ENCODE assay signal across 14 cellular contexts in genomic region chr17:38920374-38921291, GRCh38. TPM values are rescaled to one million over a fixed set of nuclear protein-coding genes. Genes with fewer than 3 reads are reported as not detected.
DNase-seq lines count a peak whose midpoint lies in the region; ATAC-seq, FAIRE-seq and TF ChIP-seq lines count a peak whose summit lies in the region.
"Had no signal": no experiment of that assay in that cellular context is flagged by ENCODE, and none has a peak within 500 bp of the region (broad histone marks: within the 10 kb centered on the region; RNA-seq: fewer than 3 reads in every experiment).

No MANE protein-coding gene starts in this region.

- in situ Hi-C loops in HepG2 (cut with HindIII; ENCODE audit: extremely low pct_ligation_motif_present, low pct_unique_long_range_greater_than_20kb): no loop called here

- POLR2A ChIA-PET in HepG2 (lab: Yijun Ruan, JAX): no interaction called here

- 85% methylated on average over 9 of the region's 9 CpGs for WGBS in HepG2 (ENCODE audit: low lambda C conversion rate)
- WGBS in right lobe of liver (ENCODE audit: insufficient coverage, low coverage, low lambda C conversion rate, missing lambda C conversion rate): 60% methylated on average over 3 of the region's 9 CpGs
- 91 to 94% methylated on average over 8 to 9 of the region's 9 CpGs for WGBS in endodermal cell (ENCODE audit: insufficient coverage in 1 of 2, insufficient read length in 1 of 2), 2 experiments

- ATAC-seq in HepG2: no peak
- ATAC-seq in right lobe of liver: no peak
- ATAC-seq in HG03139 (IDR thresholded peaks at IDR 0.05; ENCODE audit: unreplicated experiment): no peak
- no peak for ATAC-seq in GM18867 (IDR thresholded peaks at IDR 0.05; ENCODE audit: unreplicated experiment)

- H3K27me3 ChIP-seq in HepG2 (ENCODE audit: control insufficient read depth in 1 of 2, insufficient read depth in 2 of 2, low read length in 2 of 2): no peaks in the 10 kb centered on the region
- no peaks in the 10 kb centered on the region for H3K27me3 ChIP-seq in right lobe of liver
- no peaks in the 10 kb centered on the region for H3K27me3 ChIP-seq in endodermal cell (ENCODE audit: control insufficient read depth, insufficient read depth, low read length, poor library complexity, severe bottlenecking)
- no peaks in the 10 kb centered on the region for H3K27me3 ChIP-seq in neural progenitor cell
- H3K27me3 ChIP-seq: BE2C had no signal

- no peak for TF ChIP-seq RAD21 in HepG2 (CRISPR knock-in tag; IDR thresholded peaks at IDR 0.05)

- peaks cover 34% of the 10 kb centered on the region for H3F3A ChIP-seq in neural progenitor cell (ENCODE audit: low read depth)

- H3K9me3 ChIP-seq in HepG2 (ENCODE audit: low read length): no peaks in the 10 kb centered on the region
- H3K9me3 ChIP-seq in right lobe of liver: no peaks in the 10 kb centered on the region
- no peaks in the 10 kb centered on the region for H3K9me3 ChIP-seq in endodermal cell (ENCODE audit: control insufficient read depth, low read length)
- H3K9me3 ChIP-seq in neural progenitor cell (ENCODE audit: low read depth): no peaks in the 10 kb centered on the region
- H3K9me3 ChIP-seq: BE2C had no signal

- TF ChIP-seq CTCF in HepG2 (CRISPR knock-in tag; IDR thresholded peaks at IDR 0.05): no peak
- no peak for TF ChIP-seq CTCF in right lobe of liver (IDR thresholded peaks at IDR 0.05)
- no peak for TF ChIP-seq CTCF in endodermal cell (conservative IDR thresholded peaks at IDR 0.05)
- no peak for TF ChIP-seq CTCF in neural progenitor cell (IDR thresholded peaks at IDR 0.05)

- H3K27ac ChIP-seq in HepG2 (ENCODE audit: extremely low read length, insufficient read depth, low read length) (no peak overlapping the region), right lobe of liver (no peak overlapping the region), endodermal cell (ENCODE audit: low read depth, low read length) (no peak overlapping the region), neural progenitor cell (no peak overlapping the region)
- H3K27ac ChIP-seq: WERI-Rb-1 had no signal

- no peak for TF ChIP-seq POLR2A in HepG2 (IDR thresholded peaks at IDR 0.05; ENCODE audit: insufficient read depth in 1 of 2, low read depth in 2 of 2, low read length in 2 of 2)
- TF ChIP-seq POLR2A in right lobe of liver (IDR thresholded peaks at IDR 0.05): no peak

- H3K9me3 Mint-ChIP-seq in endodermal cell (no peaks in the 10 kb centered on the region), neural progenitor cell (no peaks in the 10 kb centered on the region)

- H3K36me3 ChIP-seq in HepG2 (replicated peaks in 1 of 2; ENCODE audit: control insufficient read depth in 1 of 2, insufficient read depth in 2 of 2, low read length in 2 of 2) (peaks cover 21 to 40% of the 10 kb centered on the region in 2 experiments), right lobe of liver (peaks cover 12 to 37% (median 21%) of the 10 kb centered on the region in 4 donors), endodermal cell (ENCODE audit: control insufficient read depth, insufficient read depth, low read length) (peaks cover 50% of the 10 kb centered on the region), neural progenitor cell (no peaks in the 10 kb centered on the region)

- no peak overlapping the region for H3K4me3 ChIP-seq in HepG2 (replicated peaks in 1 of 3; ENCODE audit: insufficient read depth in 1 of 3, low read depth in 2 of 3, low read length in 3 of 3)
- no peak overlapping the region for H3K4me3 ChIP-seq in right lobe of liver
- no peak overlapping the region for H3K4me3 ChIP-seq in endodermal cell (ENCODE audit: low read length)
- no peak overlapping the region for H3K4me3 ChIP-seq in neural progenitor cell

- no peak for FAIRE-seq in HepG2 (lab: Jason Lieb, UNC)

- intact Hi-C loops in HepG2 (cut with micrococcal nuclease; ENCODE audit: unreplicated experiment) (no loop called here), right lobe of liver (cut with DNase I) (no loop called here)

- no peak overlapping the region for H3K4me2 ChIP-seq in HepG2 (ENCODE audit: low read depth, low read length)
- no peak overlapping the region for H3K4me2 ChIP-seq in neural progenitor cell

- H3K4me3 Mint-ChIP-seq in endodermal cell: no peak overlapping the region
- H3K4me3 Mint-ChIP-seq in neural progenitor cell: no peak overlapping the region

- TF ChIP-seq EP300 in HepG2 (IDR thresholded peaks at IDR 0.05; ENCODE audit: low read depth in 2 of 2, low read length in 2 of 2): no peak
- TF ChIP-seq EP300 in HepG2 (CRISPR knock-in tag; IDR thresholded peaks at IDR 0.05; ENCODE audit: borderline replicate concordance): no peak

- H3K4me1 Mint-ChIP-seq in endodermal cell (peaks cover 14% of the 10 kb centered on the region), neural progenitor cell (peaks cover 38% of the 10 kb centered on the region)

- CTCF ChIA-PET in HepG2 (lab: Yijun Ruan, JAX; ENCODE audit: low intra/inter-chr PET ratio, low total read pairs): no interaction called here

- H3K27me3 Mint-ChIP-seq in endodermal cell (ENCODE audit: insufficient read depth) (no peaks in the 10 kb centered on the region), neural progenitor cell (ENCODE audit: insufficient read depth, low read depth) (peaks cover 8% of the 10 kb centered on the region)

- H3K27ac Mint-ChIP-seq in endodermal cell (peak overlapping the region; percentile 58), neural progenitor cell (peak overlapping the region; percentile 60)

- H2AFZ ChIP-seq in HepG2 (ENCODE audit: low read length) (no peak overlapping the region), neural progenitor cell (replicated peaks) (no peak overlapping the region)

- no peaks in the 10 kb centered on the region for H3K79me2 ChIP-seq in HepG2 (ENCODE audit: insufficient read depth, low read length)
- no peaks in the 10 kb centered on the region for H3K79me2 ChIP-seq in neural progenitor cell (ENCODE audit: low read depth)

- no peaks in the 10 kb centered on the region; the same call in 1 of the 2 replicates for H4K20me1 ChIP-seq in HepG2 (ENCODE audit: insufficient read depth, low read length)
- no peaks in the 10 kb centered on the region for H4K20me1 ChIP-seq in neural progenitor cell (ENCODE audit: low read depth)

- H3K36me3 Mint-ChIP-seq in endodermal cell (ENCODE audit: low read depth) (peaks cover 45% of the 10 kb centered on the region), neural progenitor cell (peaks cover 20% of the 10 kb centered on the region)

- DNase-seq in HepG2 (ENCODE audit: low spot score) (no peak), right lobe of liver (no peak), endodermal cell (peak; percentile 38), neural progenitor cell (ENCODE audit: low spot score) (no peak), SHP77 (lab: John Stamatoyannopoulos, UW) (no peak), cortex of kidney (lab: John Stamatoyannopoulos, UW) (no peak)
- DNase-seq: amygdala, BE2C, NCI-H1436, WERI-Rb-1 had no signal

- H3K4me1 ChIP-seq in HepG2 (ENCODE audit: insufficient read depth, low read length) (peaks cover 30% of the 10 kb centered on the region), right lobe of liver (peaks cover 0 to 40% (median 7%) of the 10 kb centered on the region in 4 donors), endodermal cell (ENCODE audit: control insufficient read depth, insufficient read depth, low read length) (peaks cover 4% of the 10 kb centered on the region), neural progenitor cell (peaks cover 24% of the 10 kb centered on the region)

- no peak overlapping the region for H3K9ac ChIP-seq in HepG2 (ENCODE audit: insufficient read depth, low read depth, low read length)
- no peak overlapping the region for H3K9ac ChIP-seq in endodermal cell (ENCODE audit: extremely low read depth, low read length, poor library complexity, severe bottlenecking)
- no peak overlapping the region for H3K9ac ChIP-seq in neural progenitor cell

- no TSS peak for BruUV-seq in HepG2 (replicated peaks; lab: Mats Ljungman, UMichigan)

RNA-seq across cellular contexts. Expression of gene FBXO47, which starts 46.6 kb away (rescaled TPM):
- not detected in 2 replicates for total RNA-seq in HepG2 (2016; rRNA removed; fragmentation: Illumina TruSeq; extraction: Trizol)
- not detected in 2 replicates for total RNA-seq in HepG2 (2016; cell fraction: cytosol; rRNA removed; fragmentation: Illumina TruSeq; extraction: Trizol; ENCODE audit: low read depth)
- not detected in 2 replicates for total RNA-seq in HepG2 (2016; cell fraction: insoluble cytoplasmic fraction; rRNA removed; fragmentation: Illumina TruSeq; extraction: Trizol)
- not detected in 2 replicates for total RNA-seq in HepG2 (2016; cell fraction: membrane; rRNA removed; fragmentation: Illumina TruSeq; extraction: Trizol)
- total RNA-seq in HepG2 (2016; cell fraction: nucleus; rRNA removed; fragmentation: Illumina TruSeq; extraction: Trizol): not detected in 2 replicates
- not detected in 2 replicates for polyA plus RNA-seq in HepG2 (2011; rRNA removed)
- not detected in 2 replicates for polyA plus RNA-seq in HepG2 (2011; cell fraction: cytosol; rRNA removed)
- polyA plus RNA-seq in HepG2 (2011; cell fraction: nucleus; rRNA removed): not detected in 2 replicates
- not detected in 2 replicates for polyA plus RNA-seq in HepG2 (2012)
- not detected in 2 replicates for polyA plus RNA-seq in HepG2 (2016; cell fraction: cytosol; fragmentation: Illumina TruSeq; extraction: Trizol; ENCODE audit: low read depth)
- not detected in 2 replicates for polyA plus RNA-seq in HepG2 (2016; cell fraction: insoluble cytoplasmic fraction; fragmentation: Illumina TruSeq; extraction: Trizol; ENCODE audit: low read depth)
- polyA plus RNA-seq in HepG2 (2016; cell fraction: membrane; fragmentation: Illumina TruSeq; extraction: Trizol; ENCODE audit: low read depth): not detected in 2 replicates
- not detected in 2 replicates for polyA plus RNA-seq in HepG2 (2016; cell fraction: nucleus; fragmentation: Illumina TruSeq; extraction: Trizol; ENCODE audit: insufficient read depth, low read depth)
- polyA minus RNA-seq in HepG2 (2011; rRNA and poly(A)+ RNA removed; ENCODE audit: low replicate concordance): not detected in 2 replicates
- polyA minus RNA-seq in HepG2 (2011; cell fraction: cytosol; rRNA and poly(A)+ RNA removed): not detected in 2 replicates
- not detected in 2 replicates for polyA minus RNA-seq in HepG2 (2011; cell fraction: nucleus; rRNA and poly(A)+ RNA removed)
- not detected for total RNA-seq in right lobe of liver
- total RNA-seq in endodermal cell: not detected
- polyA plus RNA-seq in endodermal cell (2013, experiment 1 of 2): not detected
- not detected for polyA plus RNA-seq in endodermal cell (2013, experiment 2 of 2)
- total RNA-seq in neural progenitor cell (ENCODE audit: low replicate concordance): not detected in 2 replicates
- total RNA-seq: lung microvascular endothelial cell, ureter had no signal

RNA-seq across cellular contexts. Expression of gene LASP1, which starts 50.8 kb away (rescaled TPM):
- total RNA-seq in HepG2 (2016; rRNA removed; fragmentation: Illumina TruSeq; extraction: Trizol): 97.0 and 110 TPM in 2 replicates
- total RNA-seq in HepG2 (2016; cell fraction: cytosol; rRNA removed; fragmentation: Illumina TruSeq; extraction: Trizol; ENCODE audit: low read depth): 9.8 and 10.1 TPM in 2 replicates
- 92.3 and 97.2 TPM in 2 replicates for total RNA-seq in HepG2 (2016; cell fraction: insoluble cytoplasmic fraction; rRNA removed; fragmentation: Illumina TruSeq; extraction: Trizol)
- total RNA-seq in HepG2 (2016; cell fraction: membrane; rRNA removed; fragmentation: Illumina TruSeq; extraction: Trizol): 38.1 and 38.7 TPM in 2 replicates
- 62.5 and 68.5 TPM in 2 replicates for total RNA-seq in HepG2 (2016; cell fraction: nucleus; rRNA removed; fragmentation: Illumina TruSeq; extraction: Trizol)
- polyA plus RNA-seq in HepG2 (2011; rRNA removed): 70.1 and 80.4 TPM in 2 replicates
- polyA plus RNA-seq in HepG2 (2011; cell fraction: cytosol; rRNA removed): 81.9 and 127 TPM in 2 replicates
- polyA plus RNA-seq in HepG2 (2011; cell fraction: nucleus; rRNA removed): 107 and 129 TPM in 2 replicates
- 82.2 and 85.9 TPM in 2 replicates for polyA plus RNA-seq in HepG2 (2012)
- 7.2 and 8.1 TPM in 2 replicates for polyA plus RNA-seq in HepG2 (2016; cell fraction: cytosol; fragmentation: Illumina TruSeq; extraction: Trizol; ENCODE audit: low read depth)
- polyA plus RNA-seq in HepG2 (2016; cell fraction: insoluble cytoplasmic fraction; fragmentation: Illumina TruSeq; extraction: Trizol; ENCODE audit: low read depth): 138 and 161 TPM in 2 replicates
- 25.1 and 28.1 TPM in 2 replicates for polyA plus RNA-seq in HepG2 (2016; cell fraction: membrane; fragmentation: Illumina TruSeq; extraction: Trizol; ENCODE audit: low read depth)
- 109 and 113 TPM in 2 replicates for polyA plus RNA-seq in HepG2 (2016; cell fraction: nucleus; fragmentation: Illumina TruSeq; extraction: Trizol; ENCODE audit: insufficient read depth, low read depth)
- 136 and 189 TPM in 2 replicates for polyA minus RNA-seq in HepG2 (2011; rRNA and poly(A)+ RNA removed; ENCODE audit: low replicate concordance)
- 107 and 130 TPM in 2 replicates for polyA minus RNA-seq in HepG2 (2011; cell fraction: cytosol; rRNA and poly(A)+ RNA removed)
- 49.2 and 50.4 TPM in 2 replicates for polyA minus RNA-seq in HepG2 (2011; cell fraction: nucleus; rRNA and poly(A)+ RNA removed)
- 100 to 1,000 TPM in 2 of 6 experiments, 10 to 100 TPM in 4; 52.2 to 124 (median 84.8) TPM for total RNA-seq in right lobe of liver
- 100 to 1,000 TPM; 168 to 177 TPM for total RNA-seq in endodermal cell
- 102 TPM for polyA plus RNA-seq in endodermal cell (2013, experiment 1 of 2)
- polyA plus RNA-seq in endodermal cell (2013, experiment 2 of 2): 102 TPM
- total RNA-seq in neural progenitor cell (ENCODE audit: low replicate concordance): 45.2 and 85.1 TPM in 2 replicates
